Comparison of ENCODE assay signal across 9 cellular contexts in the genomic region with DNA sequence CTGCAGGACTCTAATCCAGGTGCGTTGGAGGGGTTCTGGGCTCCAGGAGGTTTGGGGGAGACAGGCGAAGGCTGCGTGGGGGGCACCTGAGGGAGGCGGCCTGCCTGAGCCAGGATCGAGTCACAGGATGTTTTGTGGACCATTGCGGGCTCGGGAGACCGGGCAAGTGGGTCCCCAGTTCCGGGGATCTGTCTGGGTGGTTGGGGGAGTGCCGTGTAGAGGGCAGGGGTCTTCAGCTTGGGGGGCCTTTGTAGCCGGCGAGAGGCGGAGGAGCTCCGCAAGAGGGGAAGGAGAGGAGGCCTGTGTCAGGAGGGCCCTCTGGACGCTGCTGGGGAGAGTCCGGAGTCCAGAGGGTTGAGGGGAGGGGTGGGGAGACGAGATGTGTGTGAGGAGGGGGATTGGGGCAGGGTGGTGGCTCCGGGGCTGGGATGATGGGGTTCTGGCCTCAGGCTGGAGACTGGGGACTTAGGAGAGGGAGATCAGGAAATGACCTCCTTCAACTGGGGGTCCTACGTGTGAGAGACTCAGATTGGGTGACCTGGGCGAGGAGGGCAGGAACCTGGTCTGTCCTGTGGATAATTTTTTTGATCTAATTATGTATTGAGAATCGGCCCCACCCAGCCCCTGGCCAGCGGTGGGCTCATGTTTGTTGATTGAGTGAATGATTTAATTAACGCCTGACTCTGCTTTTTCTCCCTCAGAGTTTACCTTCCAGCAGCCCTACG. TPM values are rescaled to one million over a fixed set of nuclear protein-coding genes. Genes with fewer than 3 reads are reported as not detected.
A peak's percentile ranks its signal among the peaks of the same experiment; 100 is the strongest.
DNase-seq lines count a peak whose midpoint lies in the region; ATAC-seq and TF ChIP-seq lines count a peak whose summit lies in the region.
"Had no signal": no experiment of that assay in that cellular context is flagged by ENCODE, and none has a peak within 500 bp of the region (broad histone marks: within the 10 kb centered on the region; RNA-seq: fewer than 3 reads in every experiment).

No MANE protein-coding gene starts in this region.

- H4K20me1 ChIP-seq in SK-N-SH (ENCODE audit: insufficient read depth), result peaks cover 26% of the 10 kb centered on the region

- POLR2A ChIA-PET in SK-N-SH (lab: Yijun Ruan, JAX), result interaction anchor here (0.6 to 4.2 kb wide), 12 partner anchors 11 to 191 kb away, joined by 3 to 27 read pairs (median 6); no protein-coding TSS in a partner anchor

- DNase-seq in SK-N-SH (peak; percentile 62), foreskin fibroblast (peak in 1 of 2 donors; percentile 14), gastrocnemius medialis (no peak), cerebellar nuclear complex (lab: John Stamatoyannopoulos, UW) (no peak)

- H3K9ac ChIP-seq in SK-N-SH, result peak overlapping the region; percentile 91

- peak overlapping the region; percentile 97 for H3K4me2 ChIP-seq in SK-N-SH

- peaks cover 54% of the 10 kb centered on the region for H3K79me2 ChIP-seq in SK-N-SH (ENCODE audit: insufficient read depth)

- TF ChIP-seq POLR2A in gastrocnemius medialis (IDR thresholded peaks at IDR 0.05), result no peak

- H3K9me3 ChIP-seq in SK-N-SH (no peaks in the 10 kb centered on the region), gastrocnemius medialis (no peaks in the 10 kb centered on the region)
- H3K9me3 ChIP-seq: body of pancreas had no signal

- intact Hi-C loops in gastrocnemius medialis (cut with DNase I; ENCODE audit: low total_unique reads), result loop anchor here (5.0 kb wide), 2 partner anchors 104 to 184 kb away; no protein-coding TSS in a partner anchor

- CTCF ChIA-PET in SK-N-SH (lab: Yijun Ruan, JAX), result interaction anchor here (0.6 to 22.2 kb wide), 9 partner anchors 29 to 186 kb away, joined by 3 to 807 read pairs (median 10); no protein-coding TSS in a partner anchor

- H3K27me3 ChIP-seq in SK-N-SH (ENCODE audit: insufficient read depth) (no peaks in the 10 kb centered on the region), gastrocnemius medialis (no peaks in the 10 kb centered on the region)
- H3K27me3 ChIP-seq: body of pancreas had no signal

- peak overlapping the region; percentile 76 to 80 for H3K4me3 ChIP-seq in SK-N-SH (ENCODE audit: low read depth in 2 of 2, low read length in 1 of 2)
- peak overlapping the region; percentile 93 to 94 for H3K4me3 ChIP-seq in foreskin fibroblast (ENCODE audit: low read depth in 1 of 2, low read length in 2 of 2)
- H3K4me3 ChIP-seq in gastrocnemius medialis, result peak overlapping the region; percentile 48 to 69 (median 54)
- H3K4me3 ChIP-seq: body of pancreas had no signal

- TF ChIP-seq CTCF in SK-N-SH (IDR thresholded peaks at IDR 0.05) (no peak), foreskin fibroblast (IDR thresholded peaks at IDR 0.05; ENCODE audit: low read depth, low read length) (no peak), gastrocnemius medialis (IDR thresholded peaks at IDR 0.05 in 4 of 5, conservative IDR thresholded peaks at IDR 0.05 in 1 of 5) (no peak)

- H3F3A ChIP-seq in SK-N-SH (replicated peaks; ENCODE audit: insufficient read depth), result peaks cover 29% of the 10 kb centered on the region

- H2AFZ ChIP-seq in SK-N-SH (ENCODE audit: low read depth), result no peak overlapping the region

- no peak for TF ChIP-seq RAD21 in SK-N-SH (IDR thresholded peaks at IDR 0.05; ENCODE audit: low read length)

- H3K4me1 ChIP-seq in SK-N-SH (ENCODE audit: control insufficient read depth in 1 of 2, insufficient read depth in 2 of 2, low read depth in 1 of 2, low read length in 1 of 2), result peaks cover 15 to 47% of the 10 kb centered on the region in 2 experiments
- H3K4me1 ChIP-seq in gastrocnemius medialis, result peaks cover 28 to 41% of the 10 kb centered on the region in 2 donors

- H3K36me3 ChIP-seq in SK-N-SH (replicated peaks in 1 of 2; ENCODE audit: control insufficient read depth in 1 of 2, insufficient read depth in 2 of 2, low read length in 1 of 2), result peaks cover 0 to 6% of the 10 kb centered on the region in 2 experiments
- no peaks in the 10 kb centered on the region for H3K36me3 ChIP-seq in gastrocnemius medialis

- in situ Hi-C loops in gastrocnemius medialis (cut with MboI; ENCODE audit: low sequenced_read_pairs in 4 of 4), result loop anchor here in 2 of 4 donors (5.0 to 10.0 kb wide), 2 partner anchors 89 to 182 kb away; no protein-coding TSS in a partner anchor

- WGBS in SK-N-SH (ENCODE audit: low lambda C conversion rate), result 13% methylated on average over 24 of the region's 24 CpGs

- H3K27ac ChIP-seq in SK-N-SH (ENCODE audit: low read depth in 2 of 2, low read length in 1 of 2) (peak overlapping the region; percentile 43 to 76; a peak in 3 of 4 replicates), gastrocnemius medialis (peak overlapping the region; percentile 75 to 81 (median 78))

- TF ChIP-seq EP300 in SK-N-SH (IDR thresholded peaks at IDR 0.05; ENCODE audit: borderline replicate concordance in 1 of 2, low read depth in 1 of 2, low read length in 1 of 2), result no peak

- no peaks in the 10 kb centered on the region for H3K9me2 ChIP-seq in SK-N-SH

- ATAC-seq in GM19035 (IDR thresholded peaks at IDR 0.05; ENCODE audit: unreplicated experiment) (peak; percentile 3), gastrocnemius medialis (no peak), GM21423 (IDR thresholded peaks at IDR 0.05; ENCODE audit: unreplicated experiment) (no peak), HG03439 (IDR thresholded peaks at IDR 0.05; ENCODE audit: unreplicated experiment) (no peak), GM21576 (IDR thresholded peaks at IDR 0.05; ENCODE audit: unreplicated experiment) (no peak)

TF ChIP-seq in SK-N-SH, 30 proteins besides CTCF, POLR2A, EP300 and RAD21:
- TF ChIP-seq, protein P1, sequence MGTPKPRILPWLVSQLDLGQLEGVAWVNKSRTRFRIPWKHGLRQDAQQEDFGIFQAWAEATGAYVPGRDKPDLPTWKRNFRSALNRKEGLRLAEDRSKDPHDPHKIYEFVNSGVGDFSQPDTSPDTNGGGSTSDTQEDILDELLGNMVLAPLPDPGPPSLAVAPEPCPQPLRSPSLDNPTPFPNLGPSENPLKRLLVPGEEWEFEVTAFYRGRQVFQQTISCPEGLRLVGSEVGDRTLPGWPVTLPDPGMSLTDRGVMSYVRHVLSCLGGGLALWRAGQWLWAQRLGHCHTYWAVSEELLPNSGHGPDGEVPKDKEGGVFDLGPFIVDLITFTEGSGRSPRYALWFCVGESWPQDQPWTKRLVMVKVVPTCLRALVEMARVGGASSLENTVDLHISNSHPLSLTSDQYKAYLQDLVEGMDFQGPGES (IDR thresholded peaks at IDR 0.05; ENCODE audit: low read depth, low read length), result no peak
- TF ChIP-seq SMC3 (IDR thresholded peaks at IDR 0.05; ENCODE audit: low read depth, low read length) (no peak; the same call in 1 of the 2 replicates), JUND (IDR thresholded peaks at IDR 0.05) (no peak), FOSL2 (IDR thresholded peaks at IDR 0.05; ENCODE audit: borderline replicate concordance, low read depth) (no peak), CHD2 (IDR thresholded peaks at IDR 0.05; ENCODE audit: low read length, partially characterized antibody) (no peak), RXRA (IDR thresholded peaks at IDR 0.05; ENCODE audit: borderline replicate concordance, low read depth) (no peak), POLR2AphosphoS5 (IDR thresholded peaks at IDR 0.05; ENCODE audit: low read depth, low read length) (no peak), ELF1 (IDR thresholded peaks at IDR 0.05) (no peak), RFX5 (IDR thresholded peaks at IDR 0.05; ENCODE audit: low read length) (no peak)
- TF ChIP-seq, protein P2, sequence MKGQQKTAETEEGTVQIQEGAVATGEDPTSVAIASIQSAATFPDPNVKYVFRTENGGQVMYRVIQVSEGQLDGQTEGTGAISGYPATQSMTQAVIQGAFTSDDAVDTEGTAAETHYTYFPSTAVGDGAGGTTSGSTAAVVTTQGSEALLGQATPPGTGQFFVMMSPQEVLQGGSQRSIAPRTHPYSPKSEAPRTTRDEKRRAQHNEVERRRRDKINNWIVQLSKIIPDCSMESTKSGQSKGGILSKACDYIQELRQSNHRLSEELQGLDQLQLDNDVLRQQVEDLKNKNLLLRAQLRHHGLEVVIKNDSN (IDR thresholded peaks at IDR 0.05; ENCODE audit: borderline replicate concordance, low read depth), result no peak
TF ChIP-seq in SK-N-SH: peak in this region for 0.

RNA-seq across cellular contexts. Expression of gene SNAI1, which starts 0.5 kb away (rescaled TPM):
- polyA plus RNA-seq in SK-N-SH (2012; rRNA removed), result 3.7 and 6.2 TPM in 2 replicates
- polyA plus RNA-seq in SK-N-SH (2012; cell fraction: cytosol; rRNA removed), result 2.2 and 3.9 TPM in 2 replicates
- 5.6 and 5.7 TPM in 2 replicates for polyA plus RNA-seq in SK-N-SH (2012; cell fraction: nucleus; rRNA removed)
- 1 to 10 TPM in 3 of 4 donors, under 1 TPM in 1; 0.61 to 3.5 (median 1.3) TPM for total RNA-seq in gastrocnemius medialis

RNA-seq across cellular contexts. Expression of gene RNF114, which starts 47.1 kb away (rescaled TPM):
- 30.2 and 55.0 TPM in 2 replicates for polyA plus RNA-seq in SK-N-SH (2012; rRNA removed)
- 37.4 and 52.4 TPM in 2 replicates for polyA plus RNA-seq in SK-N-SH (2012; cell fraction: cytosol; rRNA removed)
- polyA plus RNA-seq in SK-N-SH (2012; cell fraction: nucleus; rRNA removed), result 53.4 and 58.8 TPM in 2 replicates
- total RNA-seq in gastrocnemius medialis, result 100 to 1,000 TPM; 133 to 216 (median 172) TPM
